In genomic region chr20:49990310-49990720, GRCh38 we compare ENCODE assay signal across 1 cellular context.
TF ChIP-seq lines count a peak whose summit lies in the region.

No MANE protein-coding gene starts in this region.

TF ChIP-seq in SK-N-SH, 30 proteins besides CTCF, POLR2A, EP300 and RAD21 (continued from another document):
- TF ChIP-seq ZBTB33 (IDR thresholded peaks at IDR 0.05; ENCODE audit: borderline replicate concordance, low read depth) (no peak), FOXM1 (IDR thresholded peaks at IDR 0.05; ENCODE audit: low read depth) (no peak), GATA2 (CRISPR knock-in tag; IDR thresholded peaks at IDR 0.05) (no peak), USF1 (IDR thresholded peaks at IDR 0.05; ENCODE audit: borderline replicate concordance, low read depth) (no peak), FOXJ3 (CRISPR knock-in tag; IDR thresholded peaks at IDR 0.05) (no peak), TAF1 (IDR thresholded peaks at IDR 0.05; ENCODE audit: borderline replicate concordance, low read depth, low read length) (no peak), ELF1 (IDR thresholded peaks at IDR 0.05) (no peak), JUND (IDR thresholded peaks at IDR 0.05) (no peak), SMC3 (IDR thresholded peaks at IDR 0.05; ENCODE audit: low read depth, low read length) (no peak)
